ENCODE assay signal across 18 cellular contexts in genomic region chr9:87528969-87529368, GRCh38. TPM values are rescaled to one million over a fixed set of nuclear protein-coding genes. Genes with fewer than 3 reads are reported as not detected.
DNase-seq lines count a peak whose midpoint lies in the region; ATAC-seq, FAIRE-seq and TF ChIP-seq lines count a peak whose summit lies in the region.
"Had no signal": no experiment of that assay in that cellular context is flagged by ENCODE, and none has a peak within 500 bp of the region (broad histone marks: within the 10 kb centered on the region; RNA-seq: fewer than 3 reads in every experiment).

No MANE protein-coding gene starts in this region.

- TF ChIP-seq CTCF in OCI-LY7 (conservative IDR thresholded peaks at IDR 0.05; ENCODE audit: low read length) (no peak), bronchial epithelial cell (IDR thresholded peaks at IDR 0.05; ENCODE audit: insufficient read depth, low read length, severe bottlenecking) (no peak), colonic mucosa (IDR thresholded peaks at IDR 0.05) (no peak)

- no TSS peak for BruUV-seq in OCI-LY7 (replicated peaks; lab: Mats Ljungman, UMichigan)

- no peaks in the 10 kb centered on the region for H3K9me2 ChIP-seq in OCI-LY7 (ENCODE audit: insufficient read depth, low read length)
- H3K9me2 ChIP-seq: SK-N-SH had no signal

- H3K27ac ChIP-seq in BLaER1, result no peak overlapping the region
- no peak overlapping the region for H3K27ac ChIP-seq in OCI-LY7 (ENCODE audit: low read depth, low read length, poor library complexity, severe bottlenecking)
- H3K27ac ChIP-seq in small intestine (ENCODE audit: low read depth in 1 of 2, low read length in 1 of 2), result no peak overlapping the region
- no peak overlapping the region for H3K27ac ChIP-seq in colonic mucosa
- H3K27ac ChIP-seq: HL-60 had no signal

- H3K27me3 ChIP-seq in BLaER1 (no peaks in the 10 kb centered on the region), bronchial epithelial cell (ENCODE audit: control insufficient read depth, insufficient read depth, low read length) (no peaks in the 10 kb centered on the region), small intestine (ENCODE audit: control insufficient read depth in 2 of 2, insufficient read depth in 2 of 2, low read length in 2 of 2) (no peaks in the 10 kb centered on the region), colonic mucosa (no peaks in the 10 kb centered on the region)

- peaks cover 27% of the 10 kb centered on the region for H3K4me1 ChIP-seq in BLaER1
- H3K4me1 ChIP-seq in OCI-LY7 (ENCODE audit: insufficient read depth, low read length, poor library complexity, severe bottlenecking), result peaks cover 8% of the 10 kb centered on the region
- no peaks in the 10 kb centered on the region for H3K4me1 ChIP-seq in small intestine (ENCODE audit: control insufficient read depth in 2 of 2, insufficient read depth in 1 of 2, low read depth in 1 of 2, low read length in 1 of 2)
- H3K4me1 ChIP-seq in colonic mucosa, result no peaks in the 10 kb centered on the region

- 0 out of 2 replicates have a peak overlapping the region, but pooled peaks have one; percentile 24 for H2AFZ ChIP-seq in OCI-LY7 (ENCODE audit: low read length)

- ATAC-seq in GM19395 (IDR thresholded peaks at IDR 0.05; ENCODE audit: unreplicated experiment), result no peak
- ATAC-seq: CD8-positive, alpha-beta T cell had no signal

- H3K4me3 ChIP-seq in BLaER1, result no peak overlapping the region
- no peak overlapping the region for H3K4me3 ChIP-seq in OCI-LY7 (ENCODE audit: low read depth, low read length, poor library complexity, severe bottlenecking)
- H3K4me3 ChIP-seq in bronchial epithelial cell (ENCODE audit: low read depth, low read length), result no peak overlapping the region
- no peak overlapping the region for H3K4me3 ChIP-seq in small intestine (ENCODE audit: low read depth in 1 of 2, low read length in 2 of 2)
- H3K4me3 ChIP-seq in colonic mucosa, result no peak overlapping the region

- FAIRE-seq in bronchial epithelial cell (lab: Jason Lieb, UNC), result peak; percentile 18
- FAIRE-seq in small intestine (lab: Jason Lieb, UNC), result no peak
- FAIRE-seq: H54 had no signal

- POLR2A ChIA-PET in OCI-LY7 (lab: Charles Lee), result no interaction called here

- no peak overlapping the region for H3K9ac ChIP-seq in BLaER1
- no peak overlapping the region for H3K9ac ChIP-seq in colonic mucosa (ENCODE audit: low read depth in 2 of 2, low read length in 2 of 2)
- H3K9ac ChIP-seq: SK-N-SH had no signal

- 30 to 64% (median 45%) methylated on average over 6 of the region's 6 CpGs for WGBS in small intestine, 3 donors

- H3K79me2 ChIP-seq in OCI-LY7 (ENCODE audit: insufficient read depth, low read depth, low read length), result no peaks in the 10 kb centered on the region

- H3K4me2 ChIP-seq in BLaER1 (peak overlapping the region; percentile 49), OCI-LY7 (ENCODE audit: low read length) (no peak overlapping the region)
- H3K4me2 ChIP-seq: SK-N-SH had no signal

- H4K20me1 ChIP-seq in BLaER1, result no peaks in the 10 kb centered on the region
- H4K20me1 ChIP-seq in OCI-LY7 (ENCODE audit: insufficient read depth, low read length), result no peaks in the 10 kb centered on the region

- CTCF ChIA-PET in OCI-LY7 (lab: Charles Lee; ENCODE audit: unreplicated experiment), result no interaction called here

- no peak for DNase-seq in OCI-LY7 (ENCODE audit: low spot score)
- no peak for DNase-seq in bronchial epithelial cell (ENCODE audit: low read depth)
- DNase-seq in small intestine, result peak; percentile 45
- no peak for DNase-seq in colonic mucosa
- DNase-seq in NCI-H748 treated with DMSO at 0.1 percent for 48 hours (lab: John Stamatoyannopoulos, UW), result no peak
- DNase-seq: CD8-positive, alpha-beta T cell; GF-D8; NCI-H1048; NCI-H1436; NCI-H2029; NCI-H526; NK-92 treated with Interleukin-12 subunit alpha and Interleukin-12 subunit beta, amount 100 ng/mL, for 24 hours; SHP77; SK-N-SH had no signal

- intact Hi-C loops in OCI-LY7 (cut with micrococcal nuclease; ENCODE audit: unreplicated experiment), result no loop called here
- intact Hi-C loops in colonic mucosa (cut with DNase I), result no loop called here

- no peaks in the 10 kb centered on the region for H3K36me3 ChIP-seq in BLaER1
- no peaks in the 10 kb centered on the region for H3K36me3 ChIP-seq in OCI-LY7 (ENCODE audit: insufficient read depth, low read length)
- H3K36me3 ChIP-seq in bronchial epithelial cell (ENCODE audit: control insufficient read depth, insufficient read depth, low read length), result no peaks in the 10 kb centered on the region
- H3K36me3 ChIP-seq in small intestine (ENCODE audit: control insufficient read depth in 2 of 2, insufficient read depth in 2 of 2, low read length in 2 of 2), result no peaks in the 10 kb centered on the region
- H3K36me3 ChIP-seq in colonic mucosa, result no peaks in the 10 kb centered on the region

- H3K9me3 ChIP-seq in BLaER1, result no peaks in the 10 kb centered on the region
- H3K9me3 ChIP-seq in OCI-LY7 (ENCODE audit: low read length), result no peaks in the 10 kb centered on the region
- H3K9me3 ChIP-seq in small intestine (ENCODE audit: control insufficient read depth, low read depth), result no peaks in the 10 kb centered on the region
- H3K9me3 ChIP-seq in colonic mucosa, result no peaks in the 10 kb centered on the region
- H3K9me3 ChIP-seq: SK-N-SH had no signal

RNA-seq across cellular contexts. Expression of gene DAPK1, which starts 31.3 kb away (rescaled TPM):
- 0.18 and 0.25 TPM in 2 replicates for total RNA-seq in OCI-LY7 (2014; rRNA removed; shearing (Covaris generic))
- total RNA-seq in OCI-LY7 (2022) (2.8 and 3.5 TPM in 2 replicates), bronchial epithelial cell (0.64 and 0.79 TPM in 2 replicates), colonic mucosa (10 to 100 TPM in 1 of 2 donors, 1 to 10 TPM in 1; 7.9 to 17.5 TPM)
- 10 to 100 TPM in 1 of 3 donors, 1 to 10 TPM in 2; 6.8 to 10.3 (median 8.9) TPM for polyA plus RNA-seq in small intestine
